Comparison of ENCODE assay signal across 29 cellular contexts in the genomic region with DNA sequence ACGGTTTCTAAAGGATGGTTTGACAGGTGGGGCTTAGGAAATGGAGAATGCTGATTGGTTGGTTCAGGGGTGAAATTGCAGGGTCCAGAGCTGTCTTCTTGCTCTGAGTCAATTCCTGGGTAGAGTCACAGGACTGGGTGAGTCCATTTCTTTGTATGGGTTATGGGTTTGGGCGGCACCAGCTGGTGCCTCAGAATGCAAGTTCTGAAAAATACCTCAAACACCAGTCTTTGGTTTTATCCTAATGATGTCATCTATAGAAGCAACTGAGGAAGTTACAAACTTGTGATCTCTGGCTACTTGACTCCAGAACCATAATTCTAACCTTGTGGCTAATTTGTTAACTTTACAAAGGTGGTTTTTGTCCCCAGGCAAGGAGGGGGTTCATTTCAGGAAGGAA.
"Had no signal": no experiment of that assay in that cellular context is flagged by ENCODE, and none has a peak within 500 bp of the region (broad histone marks: within the 10 kb centered on the region; RNA-seq: fewer than 3 reads in every experiment).

No MANE protein-coding gene starts in this region.

- FAIRE-seq: TTC549 had no signal

- H3K27ac ChIP-seq: cardiac muscle cell, SJCRH30, SK-N-MC had no signal

- H3K27me3 ChIP-seq: SJCRH30 had no signal

- DNase-seq: activated CD4-positive, alpha-beta T cell treated with anti-CD3 and anti-CD28 coated beads for 36 hours; activated CD4-positive, alpha-beta T cell treated with anti-CD3 and anti-CD28 coated beads, Interleukin-2, amount 10 ng/mL, durations not matched to agents 7 days and 5 days; activated CD4-positive, alpha-beta T cell treated with anti-CD3 and anti-CD28 coated beads, Interleukin-2, amount 50 U/mL, for 48 hours; activated CD8-positive, alpha-beta T cell treated with anti-CD3 and anti-CD28 coated beads, Interleukin-2, amount 10 ng/mL, durations not matched to agents 7 days and 5 days; activated effector memory CD4-positive, alpha-beta T cell treated with Interleukin-2 at 50 U/mL for 16 hours; activated naive CD4-positive, alpha-beta T cell treated with anti-CD3 and anti-CD28 coated beads, Interleukin-2, amount 50 U/mL, for 16 hours; activated naive CD8-positive, alpha-beta T cell treated with anti-CD3 and anti-CD28 coated beads for 36 hours; activated T-cell treated with anti-CD3 and anti-CD28 coated beads, Interleukin-2, amount 50 U/mL, for 4 hours; amniotic stem cell; aorta; NCI-H1092 treated with DMSO at 0.1 percent for 48 hours; NCI-H146; NCI-H187; NCI-H2029 treated with DMSO at 0.1 percent for 48 hours; NCI-H2171 treated with DMSO at 0.1 percent for 48 hours; NCI-H2227 treated with DMSO at 0.1 percent for 48 hours; NCI-H446 treated with DMSO at 0.1 percent for 48 hours; NCI-H524 treated with DMSO at 0.1 percent for 48 hours; NCI-H748 treated with DMSO at 0.1 percent for 48 hours; NK-92 treated with Interleukin-12 subunit alpha and Interleukin-12 subunit beta, amount 100 ng/mL, for 24 hours; SHP77; SJCRH30 had no signal

- H3K9me3 ChIP-seq: SJCRH30 had no signal

- H3K4me3 Mint-ChIP-seq: activated CD4-positive, alpha-beta T cell treated with anti-CD3 and anti-CD28 coated beads for 36 hours; activated CD4-positive, alpha-beta T cell treated with anti-CD3 and anti-CD28 coated beads, Interleukin-2, amount 10 ng/mL, durations not matched to agents 7 days and 5 days; activated CD8-positive, alpha-beta T cell treated with anti-CD3 and anti-CD28 coated beads, Interleukin-2, amount 10 ng/mL, durations not matched to agents 7 days and 5 days; activated naive CD8-positive, alpha-beta T cell treated with anti-CD3 and anti-CD28 coated beads for 36 hours; activated T-cell treated with anti-CD3 and anti-CD28 coated beads, Interleukin-2, amount 50 U/mL, for 4 hours; central memory CD8-positive, alpha-beta T cell; T-helper 1 cell treated with Interleukin-12 subunit alpha and Interleukin-12 subunit beta and Interleukin-4 antibody, amounts not matched to agents 30 μg/mL and 1 μg/mL, for 36 hours; T-helper 2 cell treated with Interferon-gamma antibody and Interleukin-4, amounts not matched to agents 5 μg/mL and 100 μg/mL, for 36 hours had no signal

- H3K9me3 Mint-ChIP-seq: activated CD4-positive, alpha-beta T cell treated with anti-CD3 and anti-CD28 coated beads, Interleukin-2, amount 10 ng/mL, durations not matched to agents 7 days and 5 days; activated naive CD8-positive, alpha-beta T cell treated with anti-CD3 and anti-CD28 coated beads for 36 hours; activated T-cell treated with anti-CD3 and anti-CD28 coated beads, Interleukin-2, amount 50 U/mL, for 4 hours; central memory CD8-positive, alpha-beta T cell; T-helper 1 cell treated with Interleukin-12 subunit alpha and Interleukin-12 subunit beta and Interleukin-4 antibody, amounts not matched to agents 30 μg/mL and 1 μg/mL, for 36 hours; T-helper 2 cell treated with Interferon-gamma antibody and Interleukin-4, amounts not matched to agents 5 μg/mL and 100 μg/mL, for 36 hours had no signal

- H3K36me3 ChIP-seq: cardiac muscle cell, SJCRH30 had no signal

- H3K27ac Mint-ChIP-seq: activated CD4-positive, alpha-beta T cell treated with anti-CD3 and anti-CD28 coated beads for 36 hours; activated CD4-positive, alpha-beta T cell treated with anti-CD3 and anti-CD28 coated beads, Interleukin-2, amount 10 ng/mL, durations not matched to agents 7 days and 5 days; activated CD8-positive, alpha-beta T cell treated with anti-CD3 and anti-CD28 coated beads, Interleukin-2, amount 10 ng/mL, durations not matched to agents 7 days and 5 days; activated naive CD8-positive, alpha-beta T cell treated with anti-CD3 and anti-CD28 coated beads for 36 hours; T-helper 1 cell treated with Interleukin-12 subunit alpha and Interleukin-12 subunit beta and Interleukin-4 antibody, amounts not matched to agents 30 μg/mL and 1 μg/mL, for 36 hours; T-helper 2 cell treated with Interferon-gamma antibody and Interleukin-4, amounts not matched to agents 5 μg/mL and 100 μg/mL, for 36 hours had no signal

- H3K4me1 ChIP-seq: SJCRH30 had no signal

- H3K4me3 ChIP-seq: cardiac muscle cell, SJCRH30, SK-N-MC had no signal

- H3K4me1 Mint-ChIP-seq: activated CD4-positive, alpha-beta T cell treated with anti-CD3 and anti-CD28 coated beads for 36 hours; activated CD4-positive, alpha-beta T cell treated with anti-CD3 and anti-CD28 coated beads, Interleukin-2, amount 10 ng/mL, durations not matched to agents 7 days and 5 days; activated naive CD8-positive, alpha-beta T cell treated with anti-CD3 and anti-CD28 coated beads for 36 hours; central memory CD8-positive, alpha-beta T cell had no signal

- ATAC-seq: activated CD4-positive, alpha-beta T cell treated with anti-CD3 and anti-CD28 coated beads for 36 hours; activated CD4-positive, CD25-positive, alpha-beta regulatory T cell treated with anti-CD3 and anti-CD28 coated beads, Interleukin-2, amount 50 U/mL, for 24 hours; activated CD8-positive, alpha-beta T cell treated with anti-CD3 and anti-CD28 coated beads, Interleukin-2, amount 10 ng/mL, durations not matched to agents 7 days and 5 days; activated T-cell treated with anti-CD3 and anti-CD28 coated beads, Interleukin-2, amount 50 U/mL, for 4 hours had no signal
